22 cellular contexts compared by ENCODE assay signal in the genomic region with DNA sequence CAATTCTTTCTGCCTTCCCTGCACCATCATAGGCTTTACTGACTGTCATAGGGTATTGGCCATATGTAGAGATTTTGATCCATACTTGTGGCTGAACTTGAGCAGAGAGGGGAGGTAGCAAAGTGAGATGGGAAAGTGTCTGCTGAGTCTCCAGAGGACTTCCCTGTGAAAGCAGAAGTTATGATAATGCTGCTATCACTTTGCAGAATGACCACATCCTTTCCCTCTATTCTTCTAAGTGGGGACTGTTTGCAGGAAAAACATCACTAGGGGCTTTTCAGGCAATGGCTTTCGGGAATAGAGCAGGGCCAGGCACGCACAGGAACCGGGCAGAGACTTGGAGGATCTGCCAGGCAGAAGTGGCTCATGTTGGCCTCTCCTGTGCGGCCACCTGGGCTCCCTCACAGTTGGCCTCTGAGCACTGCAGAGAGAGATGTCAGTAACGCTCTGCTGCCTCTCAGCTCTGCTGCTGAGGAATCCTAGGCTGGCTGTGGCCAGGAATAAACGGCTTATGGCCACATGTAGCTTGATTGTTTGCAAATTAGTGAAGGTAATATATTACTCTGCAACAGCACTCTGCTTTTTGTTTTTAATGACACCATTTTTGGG.
A peak's percentile ranks its signal among the peaks of the same experiment; 100 is the strongest.
DNase-seq lines count a peak whose midpoint lies in the region; ATAC-seq and TF ChIP-seq lines count a peak whose summit lies in the region.
"Had no signal": no experiment of that assay in that cellular context is flagged by ENCODE, and none has a peak within 500 bp of the region (broad histone marks: within the 10 kb centered on the region; RNA-seq: fewer than 3 reads in every experiment).

No MANE protein-coding gene starts in this region.

- H3K4me3 ChIP-seq in WERI-Rb-1 (ENCODE audit: low read depth, low read length) (no peak overlapping the region), parathyroid adenoma (ENCODE audit: low read depth, low read length) (no peak overlapping the region)
- H3K4me3 ChIP-seq: adrenal gland, colonic mucosa, esophagus squamous epithelium had no signal

- no peaks in the 10 kb centered on the region for H3K36me3 ChIP-seq in WERI-Rb-1
- H3K36me3 ChIP-seq in parathyroid adenoma (ENCODE audit: control insufficient read depth, insufficient read depth, low read length): no peaks in the 10 kb centered on the region
- H3K36me3 ChIP-seq: adrenal gland, brain microvascular endothelial cell, colonic mucosa, esophagus squamous epithelium had no signal

- DNase-seq in DMS 273 (lab: John Stamatoyannopoulos, UW; ENCODE audit: unreplicated experiment) (peak; percentile 13), DMS 273 treated with DMSO at 0.1 percent for 48 hours (lab: John Stamatoyannopoulos, UW) (no peak), NOMO-1 treated with DMSO at 0.1 percent for 48 hours (lab: John Stamatoyannopoulos, UW; ENCODE audit: unreplicated experiment) (peak; percentile 59), WERI-Rb-1 (peak; percentile 62), NAMALWA (ENCODE audit: low spot score) (no peak), SHP77 (lab: John Stamatoyannopoulos, UW) (no peak)
- DNase-seq: activated CD4-positive, alpha-beta memory T cell treated with anti-CD3 and anti-CD28 coated beads for 36 hours; activated gamma-delta T cell treated with Interleukin-2 at 50 U/mL for 16 hours; adrenal gland; AML-193; brain microvascular endothelial cell; colonic mucosa; COR-L47; endodermal cell; esophagus squamous epithelium; NCI-H1417 treated with DMSO at 0.1 percent for 48 hours; stimulated activated CD4-positive, alpha-beta T cell treated with anti-CD3 and anti-CD28 coated beads, Interleukin-4, amount 100 ng/mL, for 24 hours; T-cell had no signal

- TF ChIP-seq CTCF in WERI-Rb-1 (IDR thresholded peaks at IDR 0.05; ENCODE audit: low read depth, low read length) (no peak), parathyroid adenoma (IDR thresholded peaks at IDR 0.05) (no peak)

- H3K27ac ChIP-seq in WERI-Rb-1: peak overlapping the region; percentile 55
- H3K27ac ChIP-seq in parathyroid adenoma: no peak overlapping the region
- H3K27ac ChIP-seq: 22Rv1, adrenal gland, brain microvascular endothelial cell, colonic mucosa, esophagus squamous epithelium, VCaP had no signal

- peaks cover 4% of the 10 kb centered on the region for H3K79me2 ChIP-seq in parathyroid adenoma

- H3K4me2 ChIP-seq in parathyroid adenoma (ENCODE audit: low read length): no peak overlapping the region

- peaks cover 27% of the 10 kb centered on the region for H3K4me1 ChIP-seq in parathyroid adenoma
- H3K4me1 ChIP-seq: adrenal gland, colonic mucosa had no signal

- ATAC-seq in SK-N-SH treated with all-trans-retinoic acid at 6 μM for 48 hours: no peak
- ATAC-seq: T-cell had no signal

- H3K27me3 ChIP-seq in WERI-Rb-1 (ENCODE audit: insufficient read depth, low read depth, severe bottlenecking) (no peaks in the 10 kb centered on the region), parathyroid adenoma (ENCODE audit: control insufficient read depth, insufficient read depth, low read length) (no peaks in the 10 kb centered on the region)
- H3K27me3 ChIP-seq: adrenal gland, colonic mucosa had no signal

- peak overlapping the region; percentile 63 for H2AFZ ChIP-seq in parathyroid adenoma

- H3K9me3 ChIP-seq in WERI-Rb-1 (ENCODE audit: severe bottlenecking): no peaks in the 10 kb centered on the region
- no peaks in the 10 kb centered on the region for H3K9me3 ChIP-seq in parathyroid adenoma (ENCODE audit: control insufficient read depth, low read length)
- H3K9me3 ChIP-seq: adrenal gland, colonic mucosa, esophagus squamous epithelium had no signal

- no peak overlapping the region for H3K9ac ChIP-seq in parathyroid adenoma

TF ChIP-seq in SK-N-SH treated with all-trans-retinoic acid at 6 μM for 48 hours, 23 proteins besides CTCF, POLR2A, EP300 and RAD21:
- TF ChIP-seq ARNTL (CRISPR knock-in tag; IDR thresholded peaks at IDR 0.05; ENCODE audit: borderline replicate concordance, low read depth): no peak
- TF ChIP-seq, protein P1, sequence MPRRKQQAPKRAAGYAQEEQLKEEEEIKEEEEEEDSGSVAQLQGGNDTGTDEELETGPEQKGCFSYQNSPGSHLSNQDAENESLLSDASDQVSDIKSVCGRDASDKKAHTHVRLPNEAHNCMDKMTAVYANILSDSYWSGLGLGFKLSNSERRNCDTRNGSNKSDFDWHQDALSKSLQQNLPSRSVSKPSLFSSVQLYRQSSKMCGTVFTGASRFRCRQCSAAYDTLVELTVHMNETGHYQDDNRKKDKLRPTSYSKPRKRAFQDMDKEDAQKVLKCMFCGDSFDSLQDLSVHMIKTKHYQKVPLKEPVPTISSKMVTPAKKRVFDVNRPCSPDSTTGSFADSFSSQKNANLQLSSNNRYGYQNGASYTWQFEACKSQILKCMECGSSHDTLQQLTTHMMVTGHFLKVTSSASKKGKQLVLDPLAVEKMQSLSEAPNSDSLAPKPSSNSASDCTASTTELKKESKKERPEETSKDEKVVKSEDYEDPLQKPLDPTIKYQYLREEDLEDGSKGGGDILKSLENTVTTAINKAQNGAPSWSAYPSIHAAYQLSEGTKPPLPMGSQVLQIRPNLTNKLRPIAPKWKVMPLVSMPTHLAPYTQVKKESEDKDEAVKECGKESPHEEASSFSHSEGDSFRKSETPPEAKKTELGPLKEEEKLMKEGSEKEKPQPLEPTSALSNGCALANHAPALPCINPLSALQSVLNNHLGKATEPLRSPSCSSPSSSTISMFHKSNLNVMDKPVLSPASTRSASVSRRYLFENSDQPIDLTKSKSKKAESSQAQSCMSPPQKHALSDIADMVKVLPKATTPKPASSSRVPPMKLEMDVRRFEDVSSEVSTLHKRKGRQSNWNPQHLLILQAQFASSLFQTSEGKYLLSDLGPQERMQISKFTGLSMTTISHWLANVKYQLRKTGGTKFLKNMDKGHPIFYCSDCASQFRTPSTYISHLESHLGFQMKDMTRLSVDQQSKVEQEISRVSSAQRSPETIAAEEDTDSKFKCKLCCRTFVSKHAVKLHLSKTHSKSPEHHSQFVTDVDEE (CRISPR knock-in tag; IDR thresholded peaks at IDR 0.05): no peak
- no peak for TF ChIP-seq GLIS3 (CRISPR knock-in tag; IDR thresholded peaks at IDR 0.05)
- TF ChIP-seq CSDC2 (CRISPR knock-in tag; IDR thresholded peaks at IDR 0.05): no peak
- TF ChIP-seq, protein P2, sequence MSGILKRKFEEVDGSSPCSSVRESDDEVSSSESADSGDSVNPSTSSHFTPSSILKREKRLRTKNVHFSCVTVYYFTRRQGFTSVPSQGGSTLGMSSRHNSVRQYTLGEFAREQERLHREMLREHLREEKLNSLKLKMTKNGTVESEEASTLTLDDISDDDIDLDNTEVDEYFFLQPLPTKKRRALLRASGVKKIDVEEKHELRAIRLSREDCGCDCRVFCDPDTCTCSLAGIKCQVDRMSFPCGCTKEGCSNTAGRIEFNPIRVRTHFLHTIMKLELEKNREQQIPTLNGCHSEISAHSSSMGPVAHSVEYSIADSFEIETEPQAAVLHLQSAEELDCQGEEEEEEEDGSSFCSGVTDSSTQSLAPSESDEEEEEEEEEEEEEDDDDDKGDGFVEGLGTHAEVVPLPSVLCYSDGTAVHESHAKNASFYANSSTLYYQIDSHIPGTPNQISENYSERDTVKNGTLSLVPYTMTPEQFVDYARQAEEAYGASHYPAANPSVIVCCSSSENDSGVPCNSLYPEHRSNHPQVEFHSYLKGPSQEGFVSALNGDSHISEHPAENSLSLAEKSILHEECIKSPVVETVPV (CRISPR knock-in tag; IDR thresholded peaks at IDR 0.05): no peak
TF ChIP-seq in SK-N-SH treated with all-trans-retinoic acid at 6 μM for 48 hours: peak in this region for 0.

Comparison
In these comparisons a context has a peak if more than half of its experiments do, and no peak if none do; other contexts are left out.
1. DNase-seq: peak in DMS 273 (single experiment), NOMO-1 treated with DMSO at 0.1 percent for 48 hours (single experiment) and WERI-Rb-1 (single experiment); none in DMS 273 treated with DMSO at 0.1 percent for 48 hours (single experiment), NAMALWA (single experiment) and SHP77 (0 of 2).